8 cellular contexts compared by ENCODE assay signal in the genomic region with DNA sequence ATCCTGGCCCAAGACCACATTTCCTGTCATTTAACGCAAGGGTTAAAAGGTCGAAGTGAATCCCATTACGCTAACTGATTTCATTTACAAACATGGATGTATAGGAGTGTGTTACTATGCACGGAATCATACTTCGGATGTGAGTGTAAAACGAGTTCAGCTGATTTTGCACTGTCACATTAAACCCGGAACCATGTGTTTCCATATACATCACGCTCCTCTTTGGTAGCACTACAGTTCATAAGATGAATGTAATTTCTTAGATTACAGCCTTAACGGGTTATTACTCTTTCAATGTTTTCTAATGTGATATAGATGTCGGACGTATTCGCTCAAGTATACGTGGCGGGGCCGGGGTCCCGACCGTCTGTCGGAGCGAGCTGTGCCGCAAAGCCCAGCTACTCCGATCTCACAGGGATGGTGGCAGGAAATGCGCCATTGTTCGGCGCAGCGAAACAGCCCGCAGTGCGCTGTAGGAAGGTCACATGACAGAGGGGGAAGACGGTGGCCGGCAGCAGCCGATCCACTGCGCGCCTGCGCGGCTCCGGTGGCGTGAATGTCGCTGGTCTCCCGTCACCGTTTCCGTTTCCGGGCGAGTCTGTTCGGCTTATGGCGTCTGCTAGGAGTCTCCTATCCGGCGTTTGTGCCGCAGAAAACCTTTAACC.
A peak's percentile ranks its signal among the peaks of the same experiment; 100 is the strongest.
DNase-seq lines count a peak whose midpoint lies in the region; ATAC-seq, FAIRE-seq and TF ChIP-seq lines count a peak whose summit lies in the region.

No MANE protein-coding gene starts in this region.

- H4K20me1 ChIP-seq in OCI-LY7 (ENCODE audit: insufficient read depth, low read length) = no peaks in the 10 kb centered on the region

- peak overlapping the region; percentile 24 to 33 for H3K27ac Mint-ChIP-seq in activated naive CD4-positive, alpha-beta T cell treated with anti-CD3 and anti-CD28 coated beads, Interleukin-2, amount 50 U/mL, for 72 hours
- no peak overlapping the region for H3K27ac Mint-ChIP-seq in Calu3 (ENCODE audit: unreplicated experiment)

- POLR2A ChIA-PET in RWPE1 (lab: Yijun Ruan, JAX; ENCODE audit: low non-redundant PET) (no interaction called here), OCI-LY7 (lab: Charles Lee) (no interaction called here)

- H3K36me3 ChIP-seq in OCI-LY7 (ENCODE audit: insufficient read depth, low read length) = no peaks in the 10 kb centered on the region

- no peak for TF ChIP-seq CTCF in RWPE1 (conservative IDR thresholded peaks at IDR 0.05; ENCODE audit: low read depth)
- TF ChIP-seq CTCF in OCI-LY7 (conservative IDR thresholded peaks at IDR 0.05; ENCODE audit: low read length) = no peak
- no peak for TF ChIP-seq CTCF in Calu3 (IDR thresholded peaks at IDR 0.05; ENCODE audit: unreplicated experiment)

- no peaks in the 10 kb centered on the region for H3K79me2 ChIP-seq in OCI-LY7 (ENCODE audit: insufficient read depth, low read depth, low read length)

- H3K4me3 Mint-ChIP-seq in Calu3 (ENCODE audit: low read depth, unreplicated experiment) = no peak overlapping the region

- no peak overlapping the region for H3K4me3 ChIP-seq in OCI-LY7 (ENCODE audit: low read depth, low read length, poor library complexity, severe bottlenecking)

- H3K9me2 ChIP-seq in OCI-LY7 (ENCODE audit: insufficient read depth, low read length) = no peaks in the 10 kb centered on the region

- no peak overlapping the region for H2AFZ ChIP-seq in OCI-LY7 (ENCODE audit: low read length)

- intact Hi-C loops in OCI-LY7 (cut with micrococcal nuclease; ENCODE audit: unreplicated experiment) (no loop called here), Calu3 (cut with micrococcal nuclease; ENCODE audit: unreplicated experiment) (no loop called here)

- no peaks in the 10 kb centered on the region for H3K9me3 ChIP-seq in OCI-LY7 (ENCODE audit: low read length)

- H3K36me3 Mint-ChIP-seq in activated naive CD4-positive, alpha-beta T cell treated with anti-CD3 and anti-CD28 coated beads, Interleukin-2, amount 50 U/mL, for 72 hours = peaks cover 28 to 50% of the 10 kb centered on the region in 2 donors
- no peaks in the 10 kb centered on the region for H3K36me3 Mint-ChIP-seq in Calu3 (ENCODE audit: insufficient read depth, unreplicated experiment)

- CTCF ChIA-PET in RWPE1 (lab: Yijun Ruan, JAX) = no interaction called here
- CTCF ChIA-PET in OCI-LY7 (lab: Charles Lee; ENCODE audit: unreplicated experiment) = interaction anchor here (0.6 kb wide), 1 partner anchor 1250 kb away, joined by 5 read pairs; no protein-coding TSS in a partner anchor
- CTCF ChIA-PET in Calu3 (lab: Charles Lee) = no interaction called here

- no peaks in the 10 kb centered on the region for H3K27me3 Mint-ChIP-seq in Calu3 (ENCODE audit: unreplicated experiment)

- H3K27ac ChIP-seq in RWPE1 (peak overlapping the region; percentile 68), OCI-LY7 (ENCODE audit: low read depth, low read length, poor library complexity, severe bottlenecking) (no peak overlapping the region)

- no peaks in the 10 kb centered on the region for H3K4me1 Mint-ChIP-seq in Calu3 (ENCODE audit: low read depth, unreplicated experiment)

- peak; percentile 74 to 85 for ATAC-seq in activated naive CD4-positive, alpha-beta T cell treated with anti-CD3 and anti-CD28 coated beads, Interleukin-2, amount 50 U/mL, for 72 hours

- H3K9me3 Mint-ChIP-seq in activated naive CD4-positive, alpha-beta T cell treated with anti-CD3 and anti-CD28 coated beads, Interleukin-2, amount 50 U/mL, for 72 hours = peaks cover 28 to 35% of the 10 kb centered on the region in 2 donors
- H3K9me3 Mint-ChIP-seq in Calu3 (ENCODE audit: low read depth, unreplicated experiment) = peaks cover 3% of the 10 kb centered on the region

- no peak overlapping the region for H3K4me2 ChIP-seq in OCI-LY7 (ENCODE audit: low read length)

- no peaks in the 10 kb centered on the region for H3K4me1 ChIP-seq in OCI-LY7 (ENCODE audit: insufficient read depth, low read length, poor library complexity, severe bottlenecking)

- BruUV-seq in OCI-LY7 (replicated peaks; lab: Mats Ljungman, UMichigan) = no TSS peak
- BruUV-seq in Calu3 (replicated peaks; lab: Mats Ljungman, UMichigan) = no TSS peak

- peak; percentile 17 for FAIRE-seq in G401.6 (lab: Jason Lieb, UNC)

- DNase-seq in RWPE1 (ENCODE audit: low spot score) (peak; percentile 48), glomerular visceral epithelial cell (ENCODE audit: extremely low spot score) (peak; percentile 32), occipital lobe (lab: John Stamatoyannopoulos, UW) (peak; percentile 50), stromal cell of bone marrow (ENCODE audit: low read depth) (peak; percentile 35), OCI-LY7 (ENCODE audit: low spot score) (no peak), Calu3 (no peak)
- peak; percentile 35 to 62 for DNase-seq in activated naive CD4-positive, alpha-beta T cell treated with anti-CD3 and anti-CD28 coated beads, Interleukin-2, amount 50 U/mL, for 72 hours (ENCODE audit: low spot score in 2 of 2)

Comparison
In these comparisons a context has a peak if more than half of its experiments do, and no peak if none do; other contexts are left out.
1. DNase-seq: peak in RWPE1 (single experiment), activated naive CD4-positive, alpha-beta T cell treated with anti-CD3 and anti-CD28 coated beads, Interleukin-2, amount 50 U/mL, for 72 hours (2 of 2), glomerular visceral epithelial cell (single experiment), occipital lobe (single experiment) and stromal cell of bone marrow (single experiment); none in OCI-LY7 (single experiment) and Calu3 (single experiment).